In genomic region chr17:8913091-8913490, GRCh38 we compare ENCODE assay signal across 24 cellular contexts. TPM values are rescaled to one million over a fixed set of nuclear protein-coding genes. Genes with fewer than 3 reads are reported as not detected.
DNase-seq lines count a peak whose midpoint lies in the region; ATAC-seq and TF ChIP-seq lines count a peak whose summit lies in the region.
"Had no signal": no experiment of that assay in that cellular context is flagged by ENCODE, and none has a peak within 500 bp of the region (broad histone marks: within the 10 kb centered on the region; RNA-seq: fewer than 3 reads in every experiment).

No MANE protein-coding gene starts in this region.

- no peak for TF ChIP-seq POLR2A in tibial nerve (IDR thresholded peaks at IDR 0.05)

- no peaks in the 10 kb centered on the region for H3K27me3 Mint-ChIP-seq in CD8-positive, alpha-beta memory T cell
- H3K27me3 Mint-ChIP-seq in T-helper 17 cell: no peaks in the 10 kb centered on the region
- H3K27me3 Mint-ChIP-seq in endodermal cell (ENCODE audit: insufficient read depth): peaks cover 3% of the 10 kb centered on the region
- H3K27me3 Mint-ChIP-seq in nephron progenitor cell (ENCODE audit: low read depth, poor library complexity): peaks cover 32% of the 10 kb centered on the region
- H3K27me3 Mint-ChIP-seq: activated naive CD8-positive, alpha-beta T cell had no signal

- H3K27ac Mint-ChIP-seq in CD8-positive, alpha-beta memory T cell: peak overlapping the region in 6 of 8 donors; percentile 33 to 83 (median 72)
- H3K27ac Mint-ChIP-seq in T-helper 17 cell: peak overlapping the region; percentile 86
- H3K27ac Mint-ChIP-seq in endodermal cell: no peak overlapping the region
- H3K27ac Mint-ChIP-seq in nephron progenitor cell: no peak overlapping the region

- no peak overlapping the region for H3K9ac ChIP-seq in endodermal cell (ENCODE audit: extremely low read depth, low read length, poor library complexity, severe bottlenecking)

- H3K36me3 Mint-ChIP-seq in CD8-positive, alpha-beta memory T cell: peaks cover 8 to 82% (median 17%) of the 10 kb centered on the region in 3 donors
- H3K36me3 Mint-ChIP-seq in T-helper 17 cell (ENCODE audit: low read depth) (peaks cover 13% of the 10 kb centered on the region), endodermal cell (ENCODE audit: low read depth) (peaks cover 1% of the 10 kb centered on the region), nephron progenitor cell (ENCODE audit: low read depth) (no peaks in the 10 kb centered on the region)

- no peaks in the 10 kb centered on the region for H3K27me3 ChIP-seq in CD8-positive, alpha-beta memory T cell (ENCODE audit: insufficient read depth, low read length, poor library complexity, severe bottlenecking)
- H3K27me3 ChIP-seq in endodermal cell (ENCODE audit: control insufficient read depth, insufficient read depth, low read length, poor library complexity, severe bottlenecking): no peaks in the 10 kb centered on the region
- H3K27me3 ChIP-seq in neutrophil: no peaks in the 10 kb centered on the region
- H3K27me3 ChIP-seq in tibial nerve: no peaks in the 10 kb centered on the region

- no peak overlapping the region for H3K4me3 Mint-ChIP-seq in CD8-positive, alpha-beta memory T cell
- H3K4me3 Mint-ChIP-seq in T-helper 17 cell (no peak overlapping the region), endodermal cell (no peak overlapping the region), nephron progenitor cell (no peak overlapping the region)
- H3K4me3 Mint-ChIP-seq: activated naive CD8-positive, alpha-beta T cell; neural crest cell had no signal

- H3K9me3 Mint-ChIP-seq in CD8-positive, alpha-beta memory T cell: peaks cover 0 to 3% (median 0%) of the 10 kb centered on the region in 5 donors
- peaks cover 12% of the 10 kb centered on the region for H3K9me3 Mint-ChIP-seq in endodermal cell
- H3K9me3 Mint-ChIP-seq in nephron progenitor cell: peaks cover 15% of the 10 kb centered on the region

- H3K27ac ChIP-seq in CD8-positive, alpha-beta memory T cell (ENCODE audit: low read depth, low read length): no peak overlapping the region
- H3K27ac ChIP-seq in endodermal cell (ENCODE audit: low read depth, low read length) (no peak overlapping the region), neutrophil (peak overlapping the region; percentile 96), tibial nerve (no peak overlapping the region)
- H3K27ac ChIP-seq: foreskin keratinocyte, left ventricle myocardium inferior, stomach, tibial artery had no signal

- no peak for DNase-seq in CD8-positive, alpha-beta memory T cell
- DNase-seq in T-helper 17 cell: no peak
- DNase-seq in endodermal cell: peak; percentile 30
- no peak for DNase-seq in tibial nerve (ENCODE audit: low spot score in 2 of 2)
- DNase-seq in SHP77 treated with DMSO at 0.1 percent for 48 hours (lab: John Stamatoyannopoulos, UW): no peak
- DNase-seq in nephron progenitor cell: no peak
- DNase-seq: DMS53; effector CD4-positive, alpha-beta T cell; foreskin keratinocyte; hippocampal formation; KG1; left ventricle myocardium inferior; MM.1S; NCI-H1417; NCI-H446 treated with DMSO at 0.1 percent for 48 hours; stimulated activated CD4-positive, alpha-beta T cell treated with anti-CD3 and anti-CD28 coated beads, Interleukin-4, amount 100 ng/mL, for 4 hours; stomach; tibial artery had no signal

- CTCF ChIA-PET in CD8-positive, alpha-beta memory T cell (lab: Charles Lee): interaction anchor here (1.0 kb wide), 1 partner anchor 85 kb away, joined by 3 read pairs; no protein-coding TSS in a partner anchor

- TF ChIP-seq CTCF in endodermal cell (conservative IDR thresholded peaks at IDR 0.05) (no peak), neutrophil (IDR thresholded peaks at IDR 0.05) (no peak), tibial nerve (IDR thresholded peaks at IDR 0.05) (no peak), nephron progenitor cell (IDR thresholded peaks at IDR 0.05) (no peak)

- no peaks in the 10 kb centered on the region for H3K9me3 ChIP-seq in CD8-positive, alpha-beta memory T cell (ENCODE audit: low read length)
- no peaks in the 10 kb centered on the region for H3K9me3 ChIP-seq in T-helper 17 cell (ENCODE audit: control insufficient read depth, low read length, poor library complexity, severe bottlenecking)
- H3K9me3 ChIP-seq in endodermal cell (ENCODE audit: control insufficient read depth, low read length): peaks cover 13% of the 10 kb centered on the region
- H3K9me3 ChIP-seq in neutrophil: no peaks in the 10 kb centered on the region
- H3K9me3 ChIP-seq in tibial nerve: peaks cover 0 to 19% (median 0%) of the 10 kb centered on the region in 4 donors

- peaks cover 42% of the 10 kb centered on the region for H3K36me3 ChIP-seq in CD8-positive, alpha-beta memory T cell (ENCODE audit: insufficient read depth, low read length)
- H3K36me3 ChIP-seq in endodermal cell (ENCODE audit: control insufficient read depth, insufficient read depth, low read length): no peaks in the 10 kb centered on the region
- peaks cover 61% of the 10 kb centered on the region for H3K36me3 ChIP-seq in neutrophil
- no peaks in the 10 kb centered on the region for H3K36me3 ChIP-seq in tibial nerve
- H3K36me3 ChIP-seq: left ventricle myocardium inferior, tibial artery had no signal

- no peak overlapping the region for H3K4me3 ChIP-seq in CD8-positive, alpha-beta memory T cell (ENCODE audit: low read length)
- H3K4me3 ChIP-seq in endodermal cell (ENCODE audit: low read length): no peak overlapping the region
- no peak overlapping the region for H3K4me3 ChIP-seq in neutrophil (ENCODE audit: low read depth in 1 of 2, low read length in 1 of 2)
- H3K4me3 ChIP-seq in tibial nerve: no peak overlapping the region
- H3K4me3 ChIP-seq: left ventricle myocardium inferior, stomach, tibial artery had no signal

- WGBS in endodermal cell (ENCODE audit: insufficient coverage in 1 of 2, insufficient read length in 1 of 2), 2 experiments: 96 to 97% methylated on average over 6 of the region's 6 CpGs
- 90 to 93% methylated on average over 6 of the region's 6 CpGs for WGBS in tibial nerve, 2 donors

- peaks cover 32 to 63% (median 54%) of the 10 kb centered on the region in 3 donors for H3K4me1 Mint-ChIP-seq in CD8-positive, alpha-beta memory T cell
- H3K4me1 Mint-ChIP-seq in T-helper 17 cell (peaks cover 38% of the 10 kb centered on the region), endodermal cell (no peaks in the 10 kb centered on the region), nephron progenitor cell (peaks cover 5% of the 10 kb centered on the region)
- H3K4me1 Mint-ChIP-seq: neural crest cell had no signal

- peaks cover 7% of the 10 kb centered on the region for H3K4me1 ChIP-seq in CD8-positive, alpha-beta memory T cell (ENCODE audit: insufficient read depth, low read length)
- H3K4me1 ChIP-seq in endodermal cell (ENCODE audit: control insufficient read depth, insufficient read depth, low read length) (no peaks in the 10 kb centered on the region), neutrophil (ENCODE audit: control insufficient read depth in 1 of 2, insufficient read depth in 1 of 2, low read depth in 1 of 2, low read length in 1 of 2) (peaks cover 26 to 36% of the 10 kb centered on the region in 2 experiments), tibial nerve (no peaks in the 10 kb centered on the region)
- H3K4me1 ChIP-seq: foreskin keratinocyte, left ventricle myocardium inferior, stomach, tibial artery had no signal

- no peak for ATAC-seq in T-helper 17 cell
- ATAC-seq: foreskin keratinocyte, sciatic nerve had no signal

- POLR2A ChIA-PET in CD8-positive, alpha-beta memory T cell (lab: Charles Lee): interaction anchor here (0.6 to 1.3 kb wide), 3 partner anchors 10 to 51 kb away, joined by 3 to 4 read pairs (median 4); no protein-coding TSS in a partner anchor

- TF ChIP-seq EP300 in tibial nerve (IDR thresholded peaks at IDR 0.05): no peak

RNA-seq across cellular contexts. Expression of gene PIK3R6, which starts 45.6 kb away (rescaled TPM):
- total RNA-seq in CD8-positive, alpha-beta memory T cell: under 1 TPM; 0.18 to 0.35 TPM
- polyA plus RNA-seq in CD8-positive, alpha-beta memory T cell: 0.61 TPM
- total RNA-seq in T-helper 17 cell (under 1 TPM; 0.67 to 0.83 TPM), endodermal cell (1 to 10 TPM; 2.1 to 2.5 TPM), tibial nerve (1 to 10 TPM in 2 of 4 donors, under 1 TPM in 2; 0.59 to 4.8 (median 1.7) TPM)
- polyA plus RNA-seq in endodermal cell (2013, experiment 1 of 2): 0.25 TPM
- polyA plus RNA-seq in endodermal cell (2013, experiment 2 of 2): 0.17 TPM
- total RNA-seq: foreskin keratinocyte, H4, HT1080, neural crest cell had no signal
- polyA plus RNA-seq: foreskin keratinocyte had no signal

RNA-seq across cellular contexts. Expression of gene PIK3R5, which starts 52.4 kb away (rescaled TPM):
- total RNA-seq in CD8-positive, alpha-beta memory T cell: 10 to 100 TPM; 28.6 to 30.2 TPM
- polyA plus RNA-seq in CD8-positive, alpha-beta memory T cell: 71.6 TPM
- 100 to 1,000 TPM; 164 to 177 TPM for total RNA-seq in T-helper 17 cell
- 10 to 100 TPM; 10.4 to 37.0 TPM for total RNA-seq in endodermal cell
- 8.8 TPM for polyA plus RNA-seq in endodermal cell (2013, experiment 1 of 2)
- polyA plus RNA-seq in endodermal cell (2013, experiment 2 of 2): 8.0 TPM
- total RNA-seq in tibial nerve: 10 to 100 TPM; 17.8 to 62.1 (median 22.5) TPM
- total RNA-seq: foreskin keratinocyte, H4, HT1080 had no signal
- polyA plus RNA-seq: foreskin keratinocyte had no signal

Comparison
In these comparisons a context has a peak if more than half of its experiments do, and no peak if none do; other contexts are left out.
1. H3K27ac Mint-ChIP-seq: peak in CD8-positive, alpha-beta memory T cell (6 of 8) and T-helper 17 cell (single experiment); none in endodermal cell (single experiment) and nephron progenitor cell (single experiment).